Comparison of ENCODE assay signal across 28 cellular contexts in the genomic region with DNA sequence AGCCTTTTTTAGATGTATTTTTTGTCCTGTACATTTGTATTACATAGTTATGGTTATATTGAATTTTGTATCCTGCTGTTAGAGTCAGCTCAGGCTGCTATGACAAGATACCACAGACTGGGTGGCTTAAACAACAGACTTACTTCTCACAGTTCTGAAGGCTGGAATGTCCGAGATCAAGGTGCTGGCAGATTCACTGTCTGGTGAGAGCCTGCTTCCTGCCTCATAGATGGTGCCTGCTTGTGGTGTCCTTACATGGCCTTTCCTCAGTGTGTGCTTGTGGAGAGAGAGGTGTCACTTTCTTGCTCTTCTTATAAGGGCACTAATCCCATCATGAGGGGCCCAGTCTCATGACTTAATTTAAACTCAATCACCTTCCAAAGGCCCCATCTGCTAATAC. TPM values are rescaled to one million over a fixed set of nuclear protein-coding genes. Genes with fewer than 3 reads are reported as not detected.
A peak's percentile ranks its signal among the peaks of the same experiment; 100 is the strongest.
DNase-seq lines count a peak whose midpoint lies in the region; ATAC-seq, FAIRE-seq and TF ChIP-seq lines count a peak whose summit lies in the region.
"Had no signal": no experiment of that assay in that cellular context is flagged by ENCODE, and none has a peak within 500 bp of the region (broad histone marks: within the 10 kb centered on the region; RNA-seq: fewer than 3 reads in every experiment).

No MANE protein-coding gene starts in this region.

- H3K9me3 ChIP-seq in HCT116 (ENCODE audit: control insufficient read depth in 1 of 2, insufficient read depth in 1 of 2, low read depth in 1 of 2, low read length in 2 of 2) (no peaks in the 10 kb centered on the region), SJSA1 (replicated peaks) (no peaks in the 10 kb centered on the region), keratinocyte (ENCODE audit: control insufficient read depth, low read depth, low read length) (no peaks in the 10 kb centered on the region), spleen (no peaks in the 10 kb centered on the region)
- H3K9me3 ChIP-seq: body of pancreas, heart right ventricle, left lung, pancreas, thoracic aorta, uterus had no signal

- peak overlapping the region; percentile 23 for H2AFZ ChIP-seq in HCT116 (ENCODE audit: low read depth, low read length, poor library complexity, severe bottlenecking)
- H2AFZ ChIP-seq in keratinocyte (ENCODE audit: control insufficient read depth, low read length) = no peak overlapping the region

- WGBS in spleen, 5 donors = 50 to 67% (median 63%) methylated on average over 1 of the region's 1 CpG

- DNase-seq in EH (ENCODE audit: low read depth) (peak; percentile 69), HCT116 (ENCODE audit: low read depth, low spot score) (no peak), SJSA1 (ENCODE audit: low read depth in 1 of 2, low spot score in 2 of 2) (no peak), keratinocyte (ENCODE audit: low read depth, low spot score) (no peak), T-helper 9 cell (no peak), spleen (no peak), omental fat pad (ENCODE audit: low spot score) (no peak)
- DNase-seq: activated CD4-positive, alpha-beta T cell treated with anti-CD3 and anti-CD28 coated beads, Interleukin-2, amount 50 U/mL, for 48 hours; activated gamma-delta T cell treated with Interleukin-2 at 50 U/mL for 16 hours; activated naive CD8-positive, alpha-beta T cell treated with anti-CD3 and anti-CD28 coated beads, Interleukin-2, amount 50 U/mL, for 24 hours; body of pancreas; effector CD4-positive, alpha-beta T cell; heart right ventricle; KBM-7; left lung; MV-4-11; naive thymus-derived CD4-positive, alpha-beta T cell; NCI-H1694 treated with DMSO at 0.1 percent for 48 hours; NCI-H2171; NCI-H526; pancreas; right cardiac atrium; stimulated activated naive CD8-positive, alpha-beta T cell treated with anti-CD3 and anti-CD28 coated beads, Interleukin-15, Interleukin-2, amounts not matched to agents 100 U/mL and 50 U/mL, for 24 hours; uterus had no signal

- no peak overlapping the region for H3K4me2 ChIP-seq in HCT116 (ENCODE audit: low read length)
- no peak overlapping the region for H3K4me2 ChIP-seq in keratinocyte (ENCODE audit: control insufficient read depth, extremely low read depth, insufficient read depth, low read depth, low read length)

- CTCF ChIA-PET in HCT116 (lab: Charles Lee) = no interaction called here

- dilution Hi-C loops in keratinocyte (cut with MboI; ENCODE audit: extremely low pct_ligation_motif_present, low sequenced_read_pairs) = no loop called here

- peak; percentile 13 for FAIRE-seq in keratinocyte (lab: Jason Lieb, UNC)
- FAIRE-seq: pancreas had no signal

- H3K4me1 ChIP-seq in HCT116 (ENCODE audit: control insufficient read depth in 1 of 2, insufficient read depth in 2 of 2, low read length in 2 of 2) (peaks cover 6 to 20% of the 10 kb centered on the region in 2 experiments), SJSA1 (replicated peaks) (peaks cover 31% of the 10 kb centered on the region), keratinocyte (ENCODE audit: control insufficient read depth, extremely low read depth, insufficient read depth, low read length) (peaks cover 27% of the 10 kb centered on the region), spleen (peaks cover 1 to 23% (median 16%) of the 10 kb centered on the region in 6 donors)
- H3K4me1 ChIP-seq: body of pancreas, pancreas, uterus had no signal

- H3K36me3 ChIP-seq in HCT116 (ENCODE audit: control insufficient read depth in 1 of 2, insufficient read depth in 2 of 2, low read length in 2 of 2) (no peaks in the 10 kb centered on the region), SJSA1 (no peaks in the 10 kb centered on the region), keratinocyte (ENCODE audit: control insufficient read depth in 2 of 2, extremely low read depth in 1 of 2, insufficient read depth in 2 of 2, low read length in 2 of 2) (peaks cover 0 to 2% of the 10 kb centered on the region in 2 experiments), spleen (no peaks in the 10 kb centered on the region)
- H3K36me3 ChIP-seq: heart right ventricle, left lung, pancreas, thoracic aorta, uterus had no signal

- H4K20me1 ChIP-seq in HCT116 (ENCODE audit: insufficient read depth) (no peaks in the 10 kb centered on the region), keratinocyte (ENCODE audit: control insufficient read depth, extremely low read depth, insufficient read depth, low read length) (no peaks in the 10 kb centered on the region)

- H3K9me1 ChIP-seq in keratinocyte (ENCODE audit: control insufficient read depth, extremely low read depth, insufficient read depth, low read length) = no peaks in the 10 kb centered on the region

- H3K79me2 ChIP-seq in HCT116 (ENCODE audit: insufficient read depth, low read length) = no peaks in the 10 kb centered on the region
- H3K79me2 ChIP-seq in keratinocyte (ENCODE audit: control insufficient read depth, insufficient read depth, low read length) = no peaks in the 10 kb centered on the region

- H3K9ac ChIP-seq in HCT116 (ENCODE audit: low read length) (no peak overlapping the region), keratinocyte (ENCODE audit: control insufficient read depth, extremely low read depth, insufficient read depth, low read length) (no peak overlapping the region)

- TF ChIP-seq CTCF in HCT116 (IDR thresholded peaks at IDR 0.05 in 2 of 3, conservative IDR thresholded peaks at IDR 0.05 in 1 of 3; ENCODE audit: borderline replicate concordance in 1 of 3, insufficient read depth in 1 of 3, low read depth in 2 of 3, low read length in 2 of 3) = no peak
- TF ChIP-seq CTCF in keratinocyte (optimal IDR thresholded peaks at IDR 0.05 in 1 of 3, IDR thresholded peaks at IDR 0.05 in 1 of 3, conservative IDR thresholded peaks at IDR 0.05 in 1 of 3; ENCODE audit: extremely low read depth in 1 of 3, insufficient read depth in 2 of 3, low read length in 3 of 3) = no peak
- no peak for TF ChIP-seq CTCF in spleen (IDR thresholded peaks at IDR 0.05 in 8 of 11, conservative IDR thresholded peaks at IDR 0.05 in 3 of 11)
- no peak for TF ChIP-seq CTCF in omental fat pad (IDR thresholded peaks at IDR 0.05)

- TF ChIP-seq RAD21 in HCT116 (IDR thresholded peaks at IDR 0.05; ENCODE audit: low read depth) = no peak

- H3K27ac ChIP-seq in HCT116 (ENCODE audit: low read depth, low read length) = no peak overlapping the region
- peak overlapping the region; percentile 37; the same call in 1 of the 2 replicates for H3K27ac ChIP-seq in SJSA1
- no peak overlapping the region for H3K27ac ChIP-seq in keratinocyte (ENCODE audit: control insufficient read depth, insufficient read depth, low read length)
- H3K27ac ChIP-seq in spleen = no peak overlapping the region
- H3K27ac ChIP-seq: body of pancreas, C4-2B, epithelial cell of prostate, heart right ventricle, left lung, pancreas, RWPE1, thoracic aorta, uterus had no signal

- ATAC-seq in HCT116 (no peak), omental fat pad (ENCODE audit: low FRiP score) (no peak)
- ATAC-seq: activated naive CD8-positive, alpha-beta T cell treated with anti-CD3 and anti-CD28 coated beads, Interleukin-2, amount 50 U/mL, for 24 hours; body of pancreas; heart right ventricle; left lung; naive thymus-derived CD4-positive, alpha-beta T cell; pancreas; stimulated activated naive CD8-positive, alpha-beta T cell treated with anti-CD3 and anti-CD28 coated beads, Interleukin-15, Interleukin-2, amounts not matched to agents 100 U/mL and 50 U/mL, for 24 hours had no signal

- H3K27me3 ChIP-seq in HCT116 (ENCODE audit: insufficient read depth, low read length) = no peaks in the 10 kb centered on the region
- H3K27me3 ChIP-seq in SJSA1 (replicated peaks) = no peaks in the 10 kb centered on the region
- no peaks in the 10 kb centered on the region for H3K27me3 ChIP-seq in keratinocyte (ENCODE audit: control insufficient read depth, extremely low read depth, insufficient read depth, low read length)
- H3K27me3 ChIP-seq in spleen (replicated peaks in 1 of 7) = no peaks in the 10 kb centered on the region
- H3K27me3 ChIP-seq: body of pancreas, heart right ventricle, left lung, pancreas, uterus had no signal

- H3K9me2 ChIP-seq in HCT116 (ENCODE audit: insufficient read depth) = no peaks in the 10 kb centered on the region

- H3K4me3 ChIP-seq in HCT116 (replicated peaks in 1 of 2; ENCODE audit: low read depth in 1 of 2, low read length in 2 of 2) (no peak overlapping the region), SJSA1 (no peak overlapping the region), keratinocyte (ENCODE audit: control insufficient read depth in 2 of 3, extremely low read depth in 1 of 3, insufficient read depth in 2 of 3, low read depth in 1 of 3, low read length in 3 of 3) (no peak overlapping the region), spleen (no peak overlapping the region)
- H3K4me3 ChIP-seq: body of pancreas, heart right ventricle, left lung, pancreas, thoracic aorta, uterus had no signal

- intact Hi-C loops in HCT116 (cut with micrococcal nuclease) = no loop called here
- intact Hi-C loops in spleen (cut with DNase I; ENCODE audit: low total_unique reads) = no loop called here

- POLR2A ChIA-PET in HCT116 (lab: Charles Lee) = no interaction called here

- TF ChIP-seq POLR2A in HCT116 (IDR thresholded peaks at IDR 0.05; ENCODE audit: borderline replicate concordance, extremely low read depth, insufficient read depth, insufficient read length) (no peak), spleen (IDR thresholded peaks at IDR 0.05) (no peak)

- BruUV-seq in HCT116 (replicated peaks; lab: Mats Ljungman, UMichigan) = no TSS peak

- RAD21 ChIA-PET in HCT116 (lab: Charles Lee; ENCODE audit: low non-redundant PET in 1 of 2, low total read pairs in 2 of 2, uncharacterized antibody in 2 of 2, unreplicated experiment in 2 of 2) = no interaction called here

TF ChIP-seq in HCT116, 20 proteins besides CTCF, POLR2A, EP300 and RAD21:
- TF ChIP-seq SRF (IDR thresholded peaks at IDR 0.05; ENCODE audit: low read depth) = no peak
- no peak for TF ChIP-seq EGR1 (IDR thresholded peaks at IDR 0.05; ENCODE audit: low read depth)
TF ChIP-seq in HCT116: peak in this region for 0.

RNA-seq across cellular contexts. Expression of gene MYSM1, which starts 23.1 kb away (rescaled TPM):
- total RNA-seq in HCT116 (2021; ENCODE audit: unreplicated experiment) (37.5 TPM), spleen (10 to 100 TPM; 38.3 to 66.0 (median 48.2) TPM), omental fat pad (10 to 100 TPM; 15.5 to 43.7 (median 26.3) TPM)
- polyA plus RNA-seq in HCT116 (2012) = 5.4 and 6.1 TPM in 2 replicates
- 12.7 and 14.1 TPM in 2 replicates for total RNA-seq in SJSA1 (2014; rRNA removed; shearing (Covaris generic))
- polyA plus RNA-seq in keratinocyte (9.5 to 25.9 TPM (median 21.9 TPM) in 3 replicates), spleen (10 to 100 TPM in 2 of 3 donors, 1 to 10 TPM in 1; 9.7 to 11.2 (median 10.1) TPM)
- polyA plus RNA-seq in keratinocyte (2011; ENCODE audit: low read depth) = 34.8 TPM
- 3.7 and 7.7 TPM in 2 replicates for polyA plus RNA-seq in keratinocyte (2011; cell fraction: cytosol; rRNA removed)
- polyA plus RNA-seq in keratinocyte (2011; cell fraction: nucleus; rRNA removed) = 39.0 and 54.7 TPM in 2 replicates
- 5.3 and 10.4 TPM in 2 replicates for polyA plus RNA-seq in keratinocyte (2012; ENCODE audit: low replicate concordance)
- polyA minus RNA-seq in keratinocyte = 8.6 to 41.7 TPM (median 16.2 TPM) in 3 replicates
- polyA minus RNA-seq in keratinocyte (2011; cell fraction: cytosol; rRNA and poly(A)+ RNA removed) = 8.8 TPM
- 28.7 and 52.4 TPM in 2 replicates for polyA minus RNA-seq in keratinocyte (2011; cell fraction: nucleus; rRNA and poly(A)+ RNA removed)
